In the genomic region with DNA sequence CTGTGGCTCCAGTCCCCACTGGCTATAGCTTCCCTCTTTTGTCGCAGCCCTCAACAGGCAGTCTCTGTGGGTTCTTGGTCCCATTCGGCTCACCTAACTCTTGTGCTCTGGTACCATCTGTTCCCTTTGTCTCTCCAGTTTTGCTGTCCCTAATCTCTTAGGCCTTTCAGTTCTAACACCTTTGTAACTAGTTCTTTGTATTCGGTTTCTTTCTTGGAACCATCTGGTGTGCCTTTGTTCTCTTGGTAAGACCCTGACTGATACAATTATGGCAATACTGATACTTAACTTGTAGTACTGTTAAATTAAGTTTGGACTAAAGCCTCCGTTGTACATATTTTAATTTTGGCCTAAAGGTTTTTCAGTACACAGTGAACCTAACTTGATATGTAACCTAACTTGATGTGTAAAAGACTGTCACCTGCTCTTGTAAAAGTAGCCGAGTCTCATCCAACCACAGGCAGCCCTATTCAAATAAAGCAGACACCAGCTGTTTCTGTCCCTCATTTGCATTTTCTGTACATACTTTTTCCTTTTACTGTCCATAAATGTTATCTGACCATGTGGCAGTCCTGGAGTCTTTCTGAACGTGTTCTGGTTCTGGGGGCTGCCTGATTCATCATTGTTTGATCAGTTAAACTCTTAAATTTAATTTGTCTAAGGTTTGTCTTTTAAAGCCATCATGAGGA, we compare ENCODE assay signal across 1 cellular context.
TF ChIP-seq lines count a peak whose summit lies in the region.

No MANE protein-coding gene starts in this region.

TF ChIP-seq in GM23338, 12 proteins besides CTCF, POLR2A, EP300 and RAD21 (continued from another document):
- TF ChIP-seq, protein P1, sequence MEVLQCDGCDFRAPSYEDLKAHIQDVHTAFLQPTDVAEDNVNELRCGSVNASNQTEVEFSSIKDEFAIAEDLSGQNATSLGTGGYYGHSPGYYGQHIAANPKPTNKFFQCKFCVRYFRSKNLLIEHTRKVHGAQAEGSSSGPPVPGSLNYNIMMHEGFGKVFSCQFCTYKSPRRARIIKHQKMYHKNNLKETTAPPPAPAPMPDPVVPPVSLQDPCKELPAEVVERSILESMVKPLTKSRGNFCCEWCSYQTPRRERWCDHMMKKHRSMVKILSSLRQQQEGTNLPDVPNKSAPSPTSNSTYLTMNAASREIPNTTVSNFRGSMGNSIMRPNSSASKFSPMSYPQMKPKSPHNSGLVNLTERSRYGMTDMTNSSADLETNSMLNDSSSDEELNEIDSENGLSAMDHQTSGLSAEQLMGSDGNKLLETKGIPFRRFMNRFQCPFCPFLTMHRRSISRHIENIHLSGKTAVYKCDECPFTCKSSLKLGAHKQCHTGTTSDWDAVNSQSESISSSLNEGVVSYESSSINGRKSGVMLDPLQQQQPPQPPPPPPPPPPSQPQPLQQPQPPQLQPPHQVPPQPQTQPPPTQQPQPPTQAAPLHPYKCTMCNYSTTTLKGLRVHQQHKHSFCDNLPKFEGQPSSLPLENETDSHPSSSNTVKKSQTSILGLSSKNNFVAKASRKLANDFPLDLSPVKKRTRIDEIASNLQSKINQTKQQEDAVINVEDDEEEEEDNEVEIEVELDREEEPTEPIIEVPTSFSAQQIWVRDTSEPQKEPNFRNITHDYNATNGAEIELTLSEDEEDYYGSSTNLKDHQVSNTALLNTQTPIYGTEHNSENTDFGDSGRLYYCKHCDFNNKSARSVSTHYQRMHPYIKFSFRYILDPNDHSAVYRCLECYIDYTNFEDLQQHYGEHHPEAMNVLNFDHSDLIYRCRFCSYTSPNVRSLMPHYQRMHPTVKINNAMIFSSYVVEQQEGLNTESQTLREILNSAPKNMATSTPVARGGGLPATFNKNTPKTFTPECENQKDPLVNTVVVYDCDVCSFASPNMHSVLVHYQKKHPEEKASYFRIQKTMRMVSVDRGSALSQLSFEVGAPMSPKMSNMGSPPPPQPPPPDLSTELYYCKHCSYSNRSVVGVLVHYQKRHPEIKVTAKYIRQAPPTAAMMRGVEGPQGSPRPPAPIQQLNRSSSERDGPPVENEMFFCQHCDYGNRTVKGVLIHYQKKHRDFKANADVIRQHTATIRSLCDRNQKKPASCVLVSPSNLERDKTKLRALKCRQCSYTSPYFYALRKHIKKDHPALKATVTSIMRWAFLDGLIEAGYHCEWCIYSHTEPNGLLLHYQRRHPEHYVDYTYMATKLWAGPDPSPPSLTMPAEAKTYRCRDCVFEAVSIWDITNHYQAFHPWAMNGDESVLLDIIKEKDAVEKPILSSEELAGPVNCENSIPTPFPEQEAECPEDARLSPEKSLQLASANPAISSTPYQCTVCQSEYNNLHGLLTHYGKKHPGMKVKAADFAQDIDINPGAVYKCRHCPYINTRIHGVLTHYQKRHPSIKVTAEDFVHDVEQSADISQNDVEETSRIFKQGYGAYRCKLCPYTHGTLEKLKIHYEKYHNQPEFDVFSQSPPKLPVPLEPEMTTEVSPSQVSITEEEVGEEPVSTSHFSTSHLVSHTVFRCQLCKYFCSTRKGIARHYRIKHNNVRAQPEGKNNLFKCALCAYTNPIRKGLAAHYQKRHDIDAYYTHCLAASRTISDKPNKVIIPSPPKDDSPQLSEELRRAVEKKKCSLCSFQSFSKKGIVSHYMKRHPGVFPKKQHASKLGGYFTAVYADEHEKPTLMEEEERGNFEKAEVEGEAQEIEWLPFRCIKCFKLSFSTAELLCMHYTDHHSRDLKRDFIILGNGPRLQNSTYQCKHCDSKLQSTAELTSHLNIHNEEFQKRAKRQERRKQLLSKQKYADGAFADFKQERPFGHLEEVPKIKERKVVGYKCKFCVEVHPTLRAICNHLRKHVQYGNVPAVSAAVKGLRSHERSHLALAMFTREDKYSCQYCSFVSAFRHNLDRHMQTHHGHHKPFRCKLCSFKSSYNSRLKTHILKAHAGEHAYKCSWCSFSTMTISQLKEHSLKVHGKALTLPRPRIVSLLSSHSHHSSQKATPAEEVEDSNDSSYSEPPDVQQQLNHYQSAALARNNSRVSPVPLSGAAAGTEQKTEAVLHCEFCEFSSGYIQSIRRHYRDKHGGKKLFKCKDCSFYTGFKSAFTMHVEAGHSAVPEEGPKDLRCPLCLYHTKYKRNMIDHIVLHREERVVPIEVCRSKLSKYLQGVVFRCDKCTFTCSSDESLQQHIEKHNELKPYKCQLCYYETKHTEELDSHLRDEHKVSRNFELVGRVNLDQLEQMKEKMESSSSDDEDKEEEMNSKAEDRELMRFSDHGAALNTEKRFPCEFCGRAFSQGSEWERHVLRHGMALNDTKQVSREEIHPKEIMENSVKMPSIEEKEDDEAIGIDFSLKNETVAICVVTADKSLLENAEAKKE (CRISPR knock-in tag; IDR thresholded peaks at IDR 0.05), result no peak
- TF ChIP-seq CREB1 (CRISPR knock-in tag; IDR thresholded peaks at IDR 0.05; ENCODE audit: low read depth), result no peak
- no peak for TF ChIP-seq EZH2phosphoT487 (IDR thresholded peaks at IDR 0.05; ENCODE audit: unreplicated experiment)
- TF ChIP-seq, protein P2, sequence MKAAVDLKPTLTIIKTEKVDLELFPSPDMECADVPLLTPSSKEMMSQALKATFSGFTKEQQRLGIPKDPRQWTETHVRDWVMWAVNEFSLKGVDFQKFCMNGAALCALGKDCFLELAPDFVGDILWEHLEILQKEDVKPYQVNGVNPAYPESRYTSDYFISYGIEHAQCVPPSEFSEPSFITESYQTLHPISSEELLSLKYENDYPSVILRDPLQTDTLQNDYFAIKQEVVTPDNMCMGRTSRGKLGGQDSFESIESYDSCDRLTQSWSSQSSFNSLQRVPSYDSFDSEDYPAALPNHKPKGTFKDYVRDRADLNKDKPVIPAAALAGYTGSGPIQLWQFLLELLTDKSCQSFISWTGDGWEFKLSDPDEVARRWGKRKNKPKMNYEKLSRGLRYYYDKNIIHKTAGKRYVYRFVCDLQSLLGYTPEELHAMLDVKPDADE (IDR thresholded peaks at IDR 0.05), result no peak
- no peak for TF ChIP-seq ZNF114 (CRISPR knock-in tag; IDR thresholded peaks at IDR 0.05)
